8 cellular contexts compared by ENCODE assay signal in genomic region chr9:99807276-99807852, GRCh38. TPM values are rescaled to one million over a fixed set of nuclear protein-coding genes. Genes with fewer than 3 reads are reported as not detected.
DNase-seq lines count a peak whose midpoint lies in the region; ATAC-seq and TF ChIP-seq lines count a peak whose summit lies in the region.

No MANE protein-coding gene starts in this region.

- no peak for ATAC-seq in HG03565 (IDR thresholded peaks at IDR 0.05; ENCODE audit: unreplicated experiment)

- H3K9me3 ChIP-seq in liver (ENCODE audit: control insufficient read depth in 4 of 4, low read length in 3 of 4), result no peaks in the 10 kb centered on the region

- peak; percentile 11 for DNase-seq in DMS79 treated with DMSO at 0.1 percent for 48 hours (lab: John Stamatoyannopoulos, UW)
- peak; percentile 27 for DNase-seq in H4 (ENCODE audit: low spot score)
- DNase-seq in NCI-H146 (lab: John Stamatoyannopoulos, UW), result peak; percentile 45
- peak; percentile 38 for DNase-seq in UCSD-AML1 (lab: John Stamatoyannopoulos, UW; ENCODE audit: unreplicated experiment)
- peak; percentile 77 for DNase-seq in choroid plexus epithelial cell (ENCODE audit: low read depth)
- peak; percentile 52 to 60 for DNase-seq in stimulated activated CD8-positive, alpha-beta memory T cell treated with anti-CD3 and anti-CD28 coated beads, Interleukin-7, amount 100 ng/mL, for 4 hours (ENCODE audit: low read depth in 2 of 2)

- H3K27me3 ChIP-seq in liver (ENCODE audit: control insufficient read depth in 4 of 4, insufficient read depth in 4 of 4, low read length in 3 of 4), result no peaks in the 10 kb centered on the region

- 19% methylated on average over 4 of the region's 4 CpGs for WGBS in liver

- no peak overlapping the region for H3K27ac ChIP-seq in liver (ENCODE audit: low read depth in 1 of 2, low read length in 2 of 2)

- TF ChIP-seq CTCF in choroid plexus epithelial cell (conservative IDR thresholded peaks at IDR 0.05; ENCODE audit: low read depth, low read length) (peak; percentile 88), liver (IDR thresholded peaks at IDR 0.05; ENCODE audit: low read depth, low read length, missing input control) (peak; percentile 79)

- TF ChIP-seq RAD21 in liver (IDR thresholded peaks at IDR 0.05), result peak; percentile 87 to 88

- H3K36me3 ChIP-seq in liver (ENCODE audit: control insufficient read depth in 4 of 4, insufficient read depth in 3 of 4, low read depth in 1 of 4, low read length in 3 of 4), result no peaks in the 10 kb centered on the region

- H3K9ac ChIP-seq in liver (ENCODE audit: low read depth in 1 of 2, low read length in 2 of 2), result peak overlapping the region; percentile 51 to 65

- H3K4me3 ChIP-seq in choroid plexus epithelial cell (ENCODE audit: low read depth, low read length) (no peak overlapping the region), liver (ENCODE audit: low read depth in 1 of 3, low read length in 3 of 3) (no peak overlapping the region)

- H3K4me1 ChIP-seq in liver (ENCODE audit: control insufficient read depth in 4 of 4, insufficient read depth in 4 of 4, low read length in 3 of 4), result no peaks in the 10 kb centered on the region

TF ChIP-seq in liver, 16 proteins besides CTCF, POLR2A, EP300 and RAD21:
- peak; percentile 26 for TF ChIP-seq YY1 (IDR thresholded peaks at IDR 0.05)
- no peak for TF ChIP-seq ATF3 (IDR thresholded peaks at IDR 0.05)

RNA-seq across cellular contexts. Expression of gene NR4A3, which starts 14.3 kb away (rescaled TPM):
- 0.06 and 0.08 TPM in 2 replicates for total RNA-seq in H4 (2014; rRNA removed; shearing (Covaris generic))
- total RNA-seq in liver, result under 1 TPM; 0.08 to 0.09 TPM
- polyA plus RNA-seq in liver, result under 1 TPM; 0.02 to 0.14 TPM

Comparison
In these comparisons a context has a peak if more than half of its experiments do, and no peak if none do; other contexts are left out.
1. DNase-seq: peak in every context shown above with its lines; median percentile 77 in choroid plexus epithelial cell; 56 in stimulated activated CD8-positive, alpha-beta memory T cell treated with anti-CD3 and anti-CD28 coated beads, Interleukin-7, amount 100 ng/mL, for 4 hours; 45 in NCI-H146; 38 in UCSD-AML1; 27 in H4; 11 in DMS79 treated with DMSO at 0.1 percent for 48 hours.